Comparison of ENCODE assay signal across 8 cellular contexts in genomic region chr4:38867478-38868054, GRCh38. TPM values are rescaled to one million over a fixed set of nuclear protein-coding genes. Genes with fewer than 3 reads are reported as not detected.
DNase-seq lines count a peak whose midpoint lies in the region; ATAC-seq and TF ChIP-seq lines count a peak whose summit lies in the region.

FAM114A1 (plus strand) TSS chr4:38867806; CDS start chr4:38878079, 10,273 bp downstream.

- DNase-seq in NT2/D1 (ENCODE audit: low read depth, low spot score), result no peak
- peak; percentile 92 for DNase-seq in Right ventricle myocardium inferior (ENCODE audit: missing footprints)
- no peak for DNase-seq in GDM1 (lab: John Stamatoyannopoulos, UW)

- H4K20me1 ChIP-seq in BLaER1 treated with 17β-estradiol and CSF1 and Interleukin-3, amounts not matched to agents 10 nM and 100 nM, result no peaks in the 10 kb centered on the region

- H3K27me3 ChIP-seq in BLaER1 treated with 17β-estradiol and CSF1 and Interleukin-3, amounts not matched to agents 10 nM and 100 nM, result peaks cover 6 to 41% (median 33%) of the 10 kb centered on the region in 11 experiments; a peak in 20 of 22 replicates
- H3K27me3 ChIP-seq in NT2/D1 (ENCODE audit: insufficient read depth, insufficient read length) (no peaks in the 10 kb centered on the region), neutrophil (no peaks in the 10 kb centered on the region)

- H3K4me2 ChIP-seq in BLaER1 treated with 17β-estradiol and CSF1 and Interleukin-3, amounts not matched to agents 10 nM and 100 nM, result peak within 1 kb of the TSS; percentile 59 to 96 (median 74)

- peaks cover 0 to 31% (median 5%) of the 10 kb centered on the region in 10 experiments; a peak in 10 of 20 replicates for H3K4me1 ChIP-seq in BLaER1 treated with 17β-estradiol and CSF1 and Interleukin-3, amounts not matched to agents 10 nM and 100 nM
- peaks cover 3% of the 10 kb centered on the region for H3K4me1 ChIP-seq in NT2/D1 (ENCODE audit: insufficient read depth, insufficient read length)
- H3K4me1 ChIP-seq in neutrophil (ENCODE audit: control insufficient read depth in 1 of 2, insufficient read depth in 1 of 2, low read depth in 1 of 2, low read length in 1 of 2), result peaks cover 16 to 18% of the 10 kb centered on the region in 2 experiments

- peaks cover 0 to 6% (median 0%) of the 10 kb centered on the region in 11 experiments; a peak in 2 of 22 replicates for H3K36me3 ChIP-seq in BLaER1 treated with 17β-estradiol and CSF1 and Interleukin-3, amounts not matched to agents 10 nM and 100 nM
- H3K36me3 ChIP-seq in NT2/D1 (ENCODE audit: insufficient read depth, insufficient read length, low read length) (peaks cover 27% of the 10 kb centered on the region), neutrophil (no peaks in the 10 kb centered on the region)

- peak within 1 kb of the TSS; percentile 3 to 83 (median 58); a peak in 18 of 22 replicates for H3K9ac ChIP-seq in BLaER1 treated with 17β-estradiol and CSF1 and Interleukin-3, amounts not matched to agents 10 nM and 100 nM
- H3K9ac ChIP-seq in NT2/D1 (ENCODE audit: insufficient read length, low read depth), result peak within 1 kb of the TSS; percentile 88

- no peaks in the 10 kb centered on the region for H3K9me3 ChIP-seq in BLaER1 treated with 17β-estradiol and CSF1 and Interleukin-3, amounts not matched to agents 10 nM and 100 nM (replicated peaks in 1 of 11)
- H3K9me3 ChIP-seq in NT2/D1 (ENCODE audit: insufficient read depth, low read length), result no peaks in the 10 kb centered on the region
- H3K9me3 ChIP-seq in neutrophil, result no peaks in the 10 kb centered on the region

- peak; percentile 22 for TF ChIP-seq POLR2A in GM18526 (IDR thresholded peaks at IDR 0.05; ENCODE audit: extremely low read depth, insufficient read length)

- intact Hi-C loops in Right ventricle myocardium inferior (cut with DNase I), result no loop called here

- WGBS in adipose tissue, 3 donors, result 0 to 1% (median 1%) methylated on average over 29 to 66 of the region's 66 CpGs

- H3K4me3 ChIP-seq in BLaER1 treated with 17β-estradiol and CSF1 and Interleukin-3, amounts not matched to agents 10 nM and 100 nM, result peak within 1 kb of the TSS; percentile 43 to 69 (median 55)
- H3K4me3 ChIP-seq in NT2/D1 (ENCODE audit: insufficient read length, low read depth) (peak within 1 kb of the TSS; percentile 74), neutrophil (ENCODE audit: low read depth in 1 of 2, low read length in 1 of 2) (peak within 1 kb of the TSS; percentile 60 to 69)

- ATAC-seq in HG03045 (IDR thresholded peaks at IDR 0.05; ENCODE audit: unreplicated experiment) (peak; percentile 94), Right ventricle myocardium inferior (peak; percentile 98)

- TF ChIP-seq CTCF in neutrophil (IDR thresholded peaks at IDR 0.05), result no peak

- peak within 1 kb of the TSS in 5 of 11 experiments; percentile 23 to 56 (median 45); a peak in 7 of 22 replicates for H3K27ac ChIP-seq in BLaER1 treated with 17β-estradiol and CSF1 and Interleukin-3, amounts not matched to agents 10 nM and 100 nM
- H3K27ac ChIP-seq in adipose tissue (ENCODE audit: low read depth, low read length) (peak within 1 kb of the TSS; percentile 44), neutrophil (peak within 1 kb of the TSS; percentile 47)

RNA-seq across cellular contexts. Expression of gene FAM114A1, which starts in this region (rescaled TPM):
- polyA plus RNA-seq in adipose tissue, result 10 to 100 TPM; 11.0 to 50.7 (median 20.6) TPM
- total RNA-seq in Right ventricle myocardium inferior, result 25.3 TPM
